9 cellular contexts compared by ENCODE assay signal in the genomic region with DNA sequence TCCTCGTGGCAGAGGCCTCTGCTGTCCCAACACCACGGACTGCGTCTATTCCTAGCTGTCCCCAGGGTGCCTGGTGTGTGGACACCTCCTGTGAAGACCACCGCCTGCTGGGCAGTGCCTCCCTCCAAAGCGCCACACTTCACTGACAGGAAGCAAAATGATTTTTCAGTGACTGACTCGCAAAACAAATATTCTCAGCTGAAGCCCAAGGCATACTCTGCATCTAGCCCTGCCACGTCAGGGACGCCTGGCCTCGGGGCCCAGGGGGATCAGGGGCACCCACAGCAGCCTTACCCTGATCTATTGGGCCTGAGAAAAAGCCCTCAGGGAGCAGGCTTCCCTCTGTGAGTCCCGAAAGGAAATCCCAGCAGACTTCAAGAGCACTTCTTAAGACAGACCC. TPM values are rescaled to one million over a fixed set of nuclear protein-coding genes. Genes with fewer than 3 reads are reported as not detected.
DNase-seq lines count a peak whose midpoint lies in the region; ATAC-seq, FAIRE-seq and TF ChIP-seq lines count a peak whose summit lies in the region.
"Had no signal": no experiment of that assay in that cellular context is flagged by ENCODE, and none has a peak within 500 bp of the region (broad histone marks: within the 10 kb centered on the region; RNA-seq: fewer than 3 reads in every experiment).

No MANE protein-coding gene starts in this region.

- POLR2A ChIA-PET in A673 (lab: Charles Lee; ENCODE audit: low non-redundant PET) = interaction anchor here (0.6 kb wide), 1 partner anchor 11 kb away, joined by 4 read pairs; no protein-coding TSS in a partner anchor

- H3K4me1 Mint-ChIP-seq in astrocyte (ENCODE audit: low read depth, unreplicated experiment) = peaks cover 30% of the 10 kb centered on the region

- H4K20me1 ChIP-seq in astrocyte (ENCODE audit: insufficient read depth, low read length) = peaks cover 65% of the 10 kb centered on the region

- H3K9me3 ChIP-seq in A673 (ENCODE audit: low read depth, low read length, poor library complexity, severe bottlenecking) = peaks cover 1% of the 10 kb centered on the region
- no peaks in the 10 kb centered on the region for H3K9me3 ChIP-seq in astrocyte (ENCODE audit: insufficient read depth, low read depth, low read length)
- H3K9me3 ChIP-seq in body of pancreas = no peaks in the 10 kb centered on the region

- peak overlapping the region; percentile 98 for H3K27ac Mint-ChIP-seq in astrocyte (ENCODE audit: unreplicated experiment)

- H3K27ac ChIP-seq in A673 (ENCODE audit: low read depth, low read length, poor library complexity, severe bottlenecking) = peak overlapping the region; percentile 96
- peak overlapping the region; percentile 82 for H3K27ac ChIP-seq in astrocyte (ENCODE audit: low read depth, low read length)
- no peak overlapping the region for H3K27ac ChIP-seq in mesendoderm (ENCODE audit: low read depth, low read length)
- peak overlapping the region in 1 of 4 donors; percentile 93 for H3K27ac ChIP-seq in body of pancreas

- H3K27me3 ChIP-seq in A673 (replicated peaks; ENCODE audit: insufficient read depth, low read depth, low read length, poor library complexity) = no peaks in the 10 kb centered on the region
- no peaks in the 10 kb centered on the region for H3K27me3 ChIP-seq in astrocyte (ENCODE audit: insufficient read depth, low read length)
- no peaks in the 10 kb centered on the region for H3K27me3 ChIP-seq in mesendoderm (ENCODE audit: insufficient read depth, low read length, poor library complexity)
- H3K27me3 ChIP-seq in body of pancreas = no peaks in the 10 kb centered on the region

- no peak overlapping the region for H3K56ac ChIP-seq in mesendoderm (ENCODE audit: low read length)

- no peak overlapping the region for H3K23ac ChIP-seq in mesendoderm (ENCODE audit: low read length)

- H2BK5ac ChIP-seq in mesendoderm (ENCODE audit: low read length) = no peak overlapping the region

- H2BK120ac ChIP-seq in mesendoderm (ENCODE audit: low read depth, low read length) = no peak overlapping the region

- H4K8ac ChIP-seq in mesendoderm (ENCODE audit: low read depth, low read length) = no peak overlapping the region

- intact Hi-C loops in A673 (cut with micrococcal nuclease; ENCODE audit: unreplicated experiment) = no loop called here
- intact Hi-C loops in body of pancreas (cut with DNase I) = no loop called here

- H3K36me3 ChIP-seq in A673 (ENCODE audit: insufficient read depth, low read length, poor library complexity, severe bottlenecking) (peaks cover 50% of the 10 kb centered on the region), astrocyte (ENCODE audit: insufficient read depth, low read length) (peaks cover 13% of the 10 kb centered on the region), mesendoderm (ENCODE audit: control insufficient read depth, insufficient read depth, low read length) (peaks cover 16% of the 10 kb centered on the region), body of pancreas (replicated peaks in 1 of 2; ENCODE audit: insufficient read depth in 1 of 2, low read depth in 2 of 2) (peaks cover 0 to 10% of the 10 kb centered on the region in 2 donors)

- no peak overlapping the region for H2AK5ac ChIP-seq in mesendoderm (ENCODE audit: low read length)

- H3K18ac ChIP-seq in mesendoderm (ENCODE audit: low read length) = no peak overlapping the region

- DNase-seq in A673 (ENCODE audit: low spot score) = no peak
- no peak for DNase-seq in HFF-Myc (ENCODE audit: extremely low read depth, low read depth)
- peak; percentile 11 for DNase-seq in astrocyte (ENCODE audit: low read depth)
- no peak for DNase-seq in mesendoderm
- no peak for DNase-seq in stimulated activated CD4-positive, alpha-beta T cell treated with anti-CD3 and anti-CD28 coated beads, Interleukin-2, amount 100 ng/mL, for 48 hours
- no peak for DNase-seq in body of pancreas
- DNase-seq: islet precursor cell had no signal

- CTCF ChIA-PET in A673 (lab: Charles Lee) = no interaction called here

- H3K9me3 Mint-ChIP-seq in astrocyte (ENCODE audit: unreplicated experiment) = peaks cover 1% of the 10 kb centered on the region

- H3K79me1 ChIP-seq in mesendoderm (ENCODE audit: low read length) = peaks cover 21% of the 10 kb centered on the region

- no peak for FAIRE-seq in astrocyte (lab: Jason Lieb, UNC)

- H3K9ac ChIP-seq in astrocyte (ENCODE audit: low read length) (peak overlapping the region; percentile 90), mesendoderm (ENCODE audit: low read length) (peak overlapping the region; percentile 42)

- no peak overlapping the region for H2BK15ac ChIP-seq in mesendoderm (replicated peaks; ENCODE audit: low read depth)

- H2AFZ ChIP-seq in astrocyte (ENCODE audit: low read depth, low read length) = no peak overlapping the region

- H3K27me3 Mint-ChIP-seq in astrocyte (ENCODE audit: low read depth, unreplicated experiment) = no peaks in the 10 kb centered on the region

- peak overlapping the region; percentile 95 for H3K4me2 ChIP-seq in astrocyte (ENCODE audit: low read length)
- H3K4me2 ChIP-seq in mesendoderm (ENCODE audit: low read length) = no peak overlapping the region

- peaks cover 67% of the 10 kb centered on the region for H3K79me2 ChIP-seq in astrocyte (ENCODE audit: insufficient read depth, low read length)
- peaks cover 64% of the 10 kb centered on the region for H3K79me2 ChIP-seq in mesendoderm (ENCODE audit: control insufficient read depth, insufficient read depth, low read length)

- no TSS peak for BruUV-seq in A673 (replicated peaks; lab: Mats Ljungman, UMichigan)

- H3K4me3 ChIP-seq in A673 (ENCODE audit: low read depth, low read length, poor library complexity, severe bottlenecking) = peak overlapping the region; percentile 97
- H3K4me3 ChIP-seq in HFF-Myc (replicated peaks; ENCODE audit: low read depth, low read length) = peak overlapping the region; percentile 74
- H3K4me3 ChIP-seq in astrocyte (ENCODE audit: insufficient read depth, low read depth, low read length) = peak overlapping the region; percentile 65
- H3K4me3 ChIP-seq in mesendoderm (ENCODE audit: low read length) = no peak overlapping the region
- H3K4me3 ChIP-seq in body of pancreas = no peak overlapping the region

- H3K4me1 ChIP-seq in A673 (ENCODE audit: insufficient read depth, low read length, poor library complexity, severe bottlenecking) = peaks cover 12% of the 10 kb centered on the region
- H3K4me1 ChIP-seq in astrocyte (ENCODE audit: insufficient read depth, low read length) = peaks cover 15% of the 10 kb centered on the region
- peaks cover 1% of the 10 kb centered on the region for H3K4me1 ChIP-seq in mesendoderm (ENCODE audit: control insufficient read depth, low read depth, low read length)
- peaks cover 58% of the 10 kb centered on the region for H3K4me1 ChIP-seq in body of pancreas

- no peak for TF ChIP-seq POLR2A in body of pancreas (IDR thresholded peaks at IDR 0.05)

- no peak overlapping the region for H3K4ac ChIP-seq in mesendoderm (ENCODE audit: low read depth, low read length)

- peaks cover 21% of the 10 kb centered on the region for H3K36me3 Mint-ChIP-seq in astrocyte (ENCODE audit: low read depth, unreplicated experiment)

- no peak for TF ChIP-seq CTCF in A673 (conservative IDR thresholded peaks at IDR 0.05; ENCODE audit: low read depth, low read length)
- no peak for TF ChIP-seq CTCF in HFF-Myc (IDR thresholded peaks at IDR 0.05; ENCODE audit: low read depth, low read length, missing control alignments)
- TF ChIP-seq CTCF in astrocyte (IDR thresholded peaks at IDR 0.05; ENCODE audit: insufficient read depth, low read depth, low read length) = no peak
- no peak for TF ChIP-seq CTCF in body of pancreas (IDR thresholded peaks at IDR 0.05)

- WGBS in mesendoderm (ENCODE audit: extremely low coverage, insufficient coverage, low lambda C conversion rate) = no CpG with 5 or more reads among the region's 10 CpGs
- 61% methylated on average over 10 of the region's 10 CpGs; no CpG with 5 or more reads in 1 of the 2 donors for WGBS in body of pancreas, 2 donors

- peak overlapping the region; percentile 94 for H3K4me3 Mint-ChIP-seq in astrocyte (ENCODE audit: unreplicated experiment)

- H4K5ac ChIP-seq in mesendoderm (ENCODE audit: low read length) = no peak overlapping the region

- ATAC-seq in GM19328 (IDR thresholded peaks at IDR 0.05; ENCODE audit: unreplicated experiment) (no peak), body of pancreas (no peak), HG03095 (IDR thresholded peaks at IDR 0.05; ENCODE audit: unreplicated experiment) (no peak)

RNA-seq across cellular contexts. Expression of a gene that starts 2.2 kb away (rescaled TPM):
- total RNA-seq in A673 (2021) (47.2 and 51.2 TPM in 2 replicates), astrocyte (30.0 and 32.4 TPM in 2 replicates), body of pancreas (10 to 100 TPM; 21.8 to 36.9 TPM)
- polyA plus RNA-seq in mesendoderm (2013, experiment 1 of 2) = 14.7 TPM
- 14.5 TPM for polyA plus RNA-seq in mesendoderm (2013, experiment 2 of 2)

RNA-seq across cellular contexts. Expression of a gene that starts 28.2 kb away (rescaled TPM):
- 31.5 and 33.1 TPM in 2 replicates for total RNA-seq in A673 (2021)
- 21.0 and 22.7 TPM in 2 replicates for total RNA-seq in astrocyte
- 15.9 TPM for polyA plus RNA-seq in mesendoderm (2013, experiment 1 of 2)
- 16.1 TPM for polyA plus RNA-seq in mesendoderm (2013, experiment 2 of 2)
- 10 to 100 TPM in 1 of 2 donors, 1 to 10 TPM in 1; 9.6 to 17.1 TPM for total RNA-seq in body of pancreas

Comparison
In these comparisons a context has a peak if more than half of its experiments do, and no peak if none do; other contexts are left out.
1. H3K4me3 ChIP-seq: peak in A673 (single experiment), HFF-Myc (single experiment) and astrocyte (single experiment); none in mesendoderm (single experiment) and body of pancreas (0 of 2).